ENCODE assay signal across 17 cellular contexts in the genomic region with DNA sequence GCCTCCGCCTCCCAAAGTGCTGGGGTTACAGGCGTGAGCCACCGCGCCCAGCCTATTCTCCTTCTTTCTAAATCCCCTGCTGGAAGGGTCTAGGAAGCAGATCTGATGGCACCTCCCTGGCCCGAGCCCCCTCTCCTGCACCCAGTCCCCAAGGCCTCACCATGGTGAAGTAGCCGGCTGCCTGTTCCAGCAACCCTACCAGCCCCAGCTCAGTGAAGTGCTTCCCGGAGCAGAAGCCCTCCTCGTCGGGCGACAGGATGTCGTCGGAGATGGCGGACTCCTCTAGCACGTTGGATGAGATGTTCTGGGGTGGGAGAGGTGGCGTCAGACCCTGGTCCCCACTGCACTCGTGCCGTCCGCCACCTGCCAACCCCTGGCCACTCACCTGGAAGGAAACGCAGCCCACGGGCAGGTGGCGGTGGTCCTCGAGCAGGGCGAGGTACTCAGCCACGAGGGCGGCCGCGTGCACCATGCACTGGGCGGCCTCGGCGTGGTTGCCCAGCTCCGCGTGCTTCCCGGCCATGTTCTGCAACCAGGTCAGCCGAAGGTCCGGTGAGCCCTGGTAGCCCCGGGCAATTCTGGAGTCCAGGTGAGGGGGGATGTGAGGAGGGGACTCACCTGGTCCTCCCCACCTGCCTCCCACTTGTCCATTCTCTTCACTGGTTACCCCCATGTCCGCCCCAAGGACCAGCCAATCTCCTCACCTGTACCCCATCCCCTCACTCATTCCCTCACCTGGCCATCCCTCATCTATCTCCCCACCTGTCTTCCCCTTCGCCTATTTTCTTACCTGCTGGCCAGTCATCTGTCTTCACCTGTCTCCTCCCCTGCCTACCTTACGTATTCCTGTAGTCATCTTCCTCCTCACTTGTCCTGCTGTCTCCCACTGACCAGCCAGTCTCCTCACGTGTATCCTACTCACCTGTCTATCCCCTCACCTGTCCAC. TPM values are rescaled to one million over a fixed set of nuclear protein-coding genes. Genes with fewer than 3 reads are reported as not detected.
A peak's percentile ranks its signal among the peaks of the same experiment; 100 is the strongest.
DNase-seq lines count a peak whose midpoint lies in the region; ATAC-seq and TF ChIP-seq lines count a peak whose summit lies in the region.
"Had no signal": no experiment of that assay in that cellular context is flagged by ENCODE, and none has a peak within 500 bp of the region (broad histone marks: within the 10 kb centered on the region; RNA-seq: fewer than 3 reads in every experiment).

No MANE protein-coding gene starts in this region.

- H3K4me1 Mint-ChIP-seq in T-helper 2 cell treated with Interferon-gamma antibody and Interleukin-4, amounts not matched to agents 5 μg/mL and 100 μg/mL, for 36 hours (ENCODE audit: low read depth), result no peaks in the 10 kb centered on the region
- no peaks in the 10 kb centered on the region for H3K4me1 Mint-ChIP-seq in activated T-cell treated with anti-CD3 and anti-CD28 coated beads, Interleukin-2, amount 50 U/mL, for 24 hours (ENCODE audit: low read depth)
- H3K4me1 Mint-ChIP-seq: activated naive CD8-positive, alpha-beta T cell treated with anti-CD3 and anti-CD28 coated beads, Interleukin-2, amount 10 ng/mL, durations not matched to agents 7 days and 5 days had no signal

- no peak for TF ChIP-seq POLR2A in gastroesophageal sphincter (IDR thresholded peaks at IDR 0.05)

- H3K36me3 Mint-ChIP-seq in T-helper 2 cell treated with Interferon-gamma antibody and Interleukin-4, amounts not matched to agents 5 μg/mL and 100 μg/mL, for 36 hours (ENCODE audit: low read depth), result no peaks in the 10 kb centered on the region
- no peaks in the 10 kb centered on the region for H3K36me3 Mint-ChIP-seq in activated T-cell treated with anti-CD3 and anti-CD28 coated beads, Interleukin-2, amount 50 U/mL, for 24 hours (ENCODE audit: low read depth)

- H3K27me3 ChIP-seq in BE2C (peaks cover 3% of the 10 kb centered on the region; the same call in 1 of the 2 replicates), MG63 (no peaks in the 10 kb centered on the region), gastroesophageal sphincter (no peaks in the 10 kb centered on the region)
- H3K27me3 ChIP-seq: cardiac muscle cell, transverse colon had no signal

- H3K4me1 ChIP-seq in BE2C (peaks cover 1% of the 10 kb centered on the region), gastroesophageal sphincter (peaks cover 4 to 20% (median 14%) of the 10 kb centered on the region in 3 donors)

- WGBS in gastroesophageal sphincter (ENCODE audit: low coverage in 1 of 2), 2 donors, result 56 to 77% methylated on average over 3 to 13 of the region's 40 CpGs

- H3K27ac Mint-ChIP-seq in T-helper 2 cell treated with Interferon-gamma antibody and Interleukin-4, amounts not matched to agents 5 μg/mL and 100 μg/mL, for 36 hours, result no peak overlapping the region
- no peak overlapping the region for H3K27ac Mint-ChIP-seq in activated T-cell treated with anti-CD3 and anti-CD28 coated beads, Interleukin-2, amount 50 U/mL, for 24 hours
- H3K27ac Mint-ChIP-seq: activated naive CD8-positive, alpha-beta T cell treated with anti-CD3 and anti-CD28 coated beads, Interleukin-2, amount 10 ng/mL, durations not matched to agents 7 days and 5 days had no signal

- H3K27me3 Mint-ChIP-seq in T-helper 2 cell treated with Interferon-gamma antibody and Interleukin-4, amounts not matched to agents 5 μg/mL and 100 μg/mL, for 36 hours (ENCODE audit: low read depth), result no peaks in the 10 kb centered on the region
- peaks cover 9% of the 10 kb centered on the region for H3K27me3 Mint-ChIP-seq in activated T-cell treated with anti-CD3 and anti-CD28 coated beads, Interleukin-2, amount 50 U/mL, for 24 hours

- H3K9me3 Mint-ChIP-seq in T-helper 2 cell treated with Interferon-gamma antibody and Interleukin-4, amounts not matched to agents 5 μg/mL and 100 μg/mL, for 36 hours, result peaks cover 10% of the 10 kb centered on the region
- peaks cover 6% of the 10 kb centered on the region for H3K9me3 Mint-ChIP-seq in activated T-cell treated with anti-CD3 and anti-CD28 coated beads, Interleukin-2, amount 50 U/mL, for 24 hours

- no peak for TF ChIP-seq CTCF in BE2C (IDR thresholded peaks at IDR 0.05; ENCODE audit: low read depth, low read length)
- TF ChIP-seq CTCF in gastroesophageal sphincter (IDR thresholded peaks at IDR 0.05), result no peak

- no peak overlapping the region for H3K4me3 Mint-ChIP-seq in T-helper 2 cell treated with Interferon-gamma antibody and Interleukin-4, amounts not matched to agents 5 μg/mL and 100 μg/mL, for 36 hours
- no peak overlapping the region for H3K4me3 Mint-ChIP-seq in activated T-cell treated with anti-CD3 and anti-CD28 coated beads, Interleukin-2, amount 50 U/mL, for 24 hours
- H3K4me3 Mint-ChIP-seq: activated naive CD8-positive, alpha-beta T cell treated with anti-CD3 and anti-CD28 coated beads, Interleukin-2, amount 10 ng/mL, durations not matched to agents 7 days and 5 days had no signal

- peak; percentile 21 for ATAC-seq in gastroesophageal sphincter
- ATAC-seq: HCT116, sciatic nerve had no signal

- H3K4me3 ChIP-seq in BE2C (ENCODE audit: low read depth, low read length) (no peak overlapping the region), MG63 (no peak overlapping the region), gastroesophageal sphincter (no peak overlapping the region)
- H3K4me3 ChIP-seq: cardiac muscle cell, transverse colon had no signal

- H3K36me3 ChIP-seq in BE2C, result no peaks in the 10 kb centered on the region
- H3K36me3 ChIP-seq in MG63, result no peaks in the 10 kb centered on the region
- H3K36me3 ChIP-seq in gastroesophageal sphincter, result peaks cover 0 to 56% of the 10 kb centered on the region in 2 donors
- H3K36me3 ChIP-seq: cardiac muscle cell had no signal

- DNase-seq in BE2C (peak; percentile 56), MG63 (peak; percentile 34), NCI-H2081 treated with DMSO at 0.1 percent for 48 hours (lab: John Stamatoyannopoulos, UW) (no peak)
- DNase-seq in T-helper 2 cell treated with Interferon-gamma antibody and Interleukin-4, amounts not matched to agents 5 μg/mL and 100 μg/mL, for 36 hours (ENCODE audit: low spot score), result no peak
- DNase-seq in activated T-cell treated with anti-CD3 and anti-CD28 coated beads, Interleukin-2, amount 50 U/mL, for 24 hours, result no peak
- DNase-seq: activated naive CD8-positive, alpha-beta T cell treated with anti-CD3 and anti-CD28 coated beads, Interleukin-2, amount 10 ng/mL, durations not matched to agents 7 days and 5 days; C1 segment of cervical spinal cord; effector memory CD4-positive, alpha-beta T cell; NCI-H1694 treated with DMSO at 0.1 percent for 48 hours; NCI-H524; stimulated activated CD4-positive, alpha-beta T cell treated with anti-CD3 and anti-CD28 coated beads, Interleukin-4, amount 100 ng/mL, for 1 hour; transverse colon had no signal

- no peak for TF ChIP-seq EP300 in gastroesophageal sphincter (IDR thresholded peaks at IDR 0.05)

- H3K9me3 ChIP-seq in BE2C (peaks cover 6% of the 10 kb centered on the region; the same call in 1 of the 2 replicates), MG63 (no peaks in the 10 kb centered on the region), gastroesophageal sphincter (no peaks in the 10 kb centered on the region)
- H3K9me3 ChIP-seq: transverse colon had no signal

- peak overlapping the region in 2 of 4 donors; percentile 37 to 95 for H3K27ac ChIP-seq in gastroesophageal sphincter
- H3K27ac ChIP-seq: cardiac muscle cell, transverse colon had no signal

RNA-seq across cellular contexts. Expression of a gene that starts 11.5 kb away (rescaled TPM):
- 38.0 TPM for polyA plus RNA-seq in BE2C (2012; ENCODE audit: insufficient read depth, insufficient read length, low read depth)
- 81.9 and 86.7 TPM in 2 replicates for total RNA-seq in MG63 (2014; rRNA removed; shearing (Covaris generic); ENCODE audit: low replicate concordance)
- total RNA-seq in gastroesophageal sphincter, result 1,000 to 10,000 TPM in 3 of 4 donors, 100 to 1,000 TPM in 1; 913 to 1,808 (median 1,065) TPM

RNA-seq across cellular contexts. Expression of a gene that starts 30.6 kb away (rescaled TPM):
- polyA plus RNA-seq in BE2C (2012; ENCODE audit: insufficient read depth, insufficient read length, low read depth), result not detected
- total RNA-seq in MG63 (2014; rRNA removed; shearing (Covaris generic); ENCODE audit: low replicate concordance), result not detected in 2 replicates
- 1 to 10 TPM in 1 of 4 donors, not detected in 3; 2.0 TPM for total RNA-seq in gastroesophageal sphincter
- total RNA-seq: activated naive CD8-positive, alpha-beta T cell treated with anti-CD3 and anti-CD28 coated beads, Interleukin-2, amount 10 ng/mL, durations not matched to agents 7 days and 5 days; cardiac muscle cell; lung microvascular endothelial cell; transverse colon had no signal

RNA-seq across cellular contexts. Expression of a gene that starts 53.2 kb away (rescaled TPM):
- polyA plus RNA-seq in BE2C (2012; ENCODE audit: insufficient read depth, insufficient read length, low read depth), result 8.6 TPM
- total RNA-seq in MG63 (2014; rRNA removed; shearing (Covaris generic); ENCODE audit: low replicate concordance), result 69.7 and 113 TPM in 2 replicates
- total RNA-seq in gastroesophageal sphincter, result 1 to 10 TPM; 4.2 to 6.8 (median 5.7) TPM

RNA-seq across cellular contexts. Expression of a gene that starts 53.5 kb away (rescaled TPM):
- 2.4 TPM for polyA plus RNA-seq in BE2C (2012; ENCODE audit: insufficient read depth, insufficient read length, low read depth)
- total RNA-seq in MG63 (2014; rRNA removed; shearing (Covaris generic); ENCODE audit: low replicate concordance), result 2.2 and 8.8 TPM in 2 replicates
- total RNA-seq in gastroesophageal sphincter, result 10 to 100 TPM; 18.5 to 43.1 (median 29.1) TPM

Comparison
In these comparisons a context has a peak if more than half of its experiments do, and no peak if none do; other contexts are left out.
1. DNase-seq: peak in BE2C (single experiment) and MG63 (single experiment); none in T-helper 2 cell treated with Interferon-gamma antibody and Interleukin-4, amounts not matched to agents 5 μg/mL and 100 μg/mL, for 36 hours (single experiment), NCI-H2081 treated with DMSO at 0.1 percent for 48 hours (single experiment) and activated T-cell treated with anti-CD3 and anti-CD28 coated beads, Interleukin-2, amount 50 U/mL, for 24 hours (single experiment).
2. RNA of a gene that starts 11.5 kb away (total RNA-seq): 913 to 1,808 TPM in gastroesophageal sphincter; 81.9 to 86.7 TPM in MG63; every median in the first group is over 10 times any median in the second.